19 cellular contexts compared by ENCODE assay signal in genomic region chr2:8628870-8629209, GRCh38. TPM values are rescaled to one million over a fixed set of nuclear protein-coding genes. Genes with fewer than 3 reads are reported as not detected.
DNase-seq lines count a peak whose midpoint lies in the region; ATAC-seq, FAIRE-seq and TF ChIP-seq lines count a peak whose summit lies in the region.
"Had no signal": no experiment of that assay in that cellular context is flagged by ENCODE, and none has a peak within 500 bp of the region (broad histone marks: within the 10 kb centered on the region; RNA-seq: fewer than 3 reads in every experiment).

No MANE protein-coding gene starts in this region.

- ATAC-seq in A549 (no peak), GM18867 (IDR thresholded peaks at IDR 0.05; ENCODE audit: unreplicated experiment) (peak; percentile 66), HG03378 (IDR thresholded peaks at IDR 0.05; ENCODE audit: unreplicated experiment) (peak; percentile 55), pancreas (no peak), GM18505 (IDR thresholded peaks at IDR 0.05; ENCODE audit: unreplicated experiment) (no peak), GM21381 (IDR thresholded peaks at IDR 0.05; ENCODE audit: unreplicated experiment) (no peak)
- ATAC-seq: body of pancreas had no signal

- no peak overlapping the region for H3K4me3 Mint-ChIP-seq in endodermal cell
- H3K4me3 Mint-ChIP-seq: activated naive CD4-positive, alpha-beta T cell treated with anti-CD3 and anti-CD28 coated beads, Interleukin-2, amount 50 U/mL, for 24 hours; H9 had no signal

- H3K4me1 Mint-ChIP-seq in endodermal cell, result peaks cover 40% of the 10 kb centered on the region
- H3K4me1 Mint-ChIP-seq: activated naive CD4-positive, alpha-beta T cell treated with anti-CD3 and anti-CD28 coated beads, Interleukin-2, amount 50 U/mL, for 24 hours had no signal

- H3K9me3 Mint-ChIP-seq in endodermal cell, result no peaks in the 10 kb centered on the region
- H3K9me3 Mint-ChIP-seq: activated naive CD4-positive, alpha-beta T cell treated with anti-CD3 and anti-CD28 coated beads, Interleukin-2, amount 50 U/mL, for 24 hours; H9 had no signal

- H3K9ac ChIP-seq in endodermal cell (ENCODE audit: extremely low read depth, low read length, poor library complexity, severe bottlenecking), result no peak overlapping the region

- H3K27ac ChIP-seq in A549, result peak overlapping the region; percentile 89 to 94
- H3K27ac ChIP-seq in endodermal cell (ENCODE audit: low read depth, low read length), result no peak overlapping the region
- no peak overlapping the region for H3K27ac ChIP-seq in pancreas
- H3K27ac ChIP-seq: body of pancreas, SJCRH30, skin epidermis had no signal

- FAIRE-seq in A549 (lab: Jason Lieb, UNC) (no peak), pancreas (lab: Jason Lieb, UNC) (no peak)
- FAIRE-seq: A204.1 had no signal

- H3K36me3 ChIP-seq in endodermal cell (ENCODE audit: control insufficient read depth, insufficient read depth, low read length) (no peaks in the 10 kb centered on the region), pancreas (no peaks in the 10 kb centered on the region)
- H3K36me3 ChIP-seq: SJCRH30 had no signal

- TF ChIP-seq CTCF in A549 (IDR thresholded peaks at IDR 0.05) (no peak), endodermal cell (conservative IDR thresholded peaks at IDR 0.05) (peak; percentile 15), pancreas (IDR thresholded peaks at IDR 0.05) (no peak)

- H3K4me2 ChIP-seq in A549, result peak overlapping the region; percentile 71

- no peaks in the 10 kb centered on the region for H3K36me3 Mint-ChIP-seq in endodermal cell (ENCODE audit: low read depth)
- H3K36me3 Mint-ChIP-seq: activated naive CD4-positive, alpha-beta T cell treated with anti-CD3 and anti-CD28 coated beads, Interleukin-2, amount 50 U/mL, for 24 hours had no signal

- no peak; a peak in 2 of 5 replicates for TF ChIP-seq RAD21 in A549 (conservative IDR thresholded peaks at IDR 0.05 in 1 of 2, IDR thresholded peaks at IDR 0.05 in 1 of 2)

- POLR2A ChIA-PET in A549 (lab: Yijun Ruan, JAX), result interaction anchor here (1.0 to 3.1 kb wide), 3 partner anchors 27 to 53 kb away, joined by 3 to 24 read pairs (median 3); partner anchors contain the start of gene ID2

- H3K27me3 Mint-ChIP-seq in endodermal cell (ENCODE audit: insufficient read depth), result no peaks in the 10 kb centered on the region
- H3K27me3 Mint-ChIP-seq: activated naive CD4-positive, alpha-beta T cell treated with anti-CD3 and anti-CD28 coated beads, Interleukin-2, amount 50 U/mL, for 24 hours had no signal

- H3K27ac Mint-ChIP-seq in endodermal cell, result peak overlapping the region; percentile 53
- H3K27ac Mint-ChIP-seq: activated naive CD4-positive, alpha-beta T cell treated with anti-CD3 and anti-CD28 coated beads, Interleukin-2, amount 50 U/mL, for 24 hours had no signal

- no peak for DNase-seq in A549 (ENCODE audit: low read depth in 1 of 2, low spot score in 1 of 2)
- DNase-seq in endodermal cell, result no peak
- no peak for DNase-seq in pancreas
- DNase-seq in stimulated activated CD4-positive, alpha-beta T cell treated with anti-CD3 and anti-CD28 coated beads, Interleukin-2, amount 100 ng/mL, for 48 hours, result no peak
- DNase-seq: activated CD4-positive, alpha-beta T cell treated with anti-CD3 and anti-CD28 coated beads for 4 hours; body of pancreas; GDM1; NCI-H1694; NCI-H446; SJCRH30; T1000 had no signal

- CTCF ChIA-PET in A549 (lab: Yijun Ruan, JAX), result interaction anchor here (0.6 to 2.5 kb wide), 7 partner anchors 14 to 1202 kb away, joined by 3 to 13 read pairs (median 3); partner anchors contain the start of gene ID2

- no peak for TF ChIP-seq POLR2A in A549 (IDR thresholded peaks at IDR 0.05; ENCODE audit: low read length)
- TF ChIP-seq POLR2A in GM18505 (IDR thresholded peaks at IDR 0.05; ENCODE audit: borderline replicate concordance, extremely low read depth, insufficient read depth, insufficient read length), result no peak

- TF ChIP-seq EP300 in A549 (IDR thresholded peaks at IDR 0.05), result no peak

- no peaks in the 10 kb centered on the region for H3K27me3 ChIP-seq in endodermal cell (ENCODE audit: control insufficient read depth, insufficient read depth, low read length, poor library complexity, severe bottlenecking)
- H3K27me3 ChIP-seq in pancreas, result no peaks in the 10 kb centered on the region
- H3K27me3 ChIP-seq: body of pancreas had no signal

- WGBS in A549 (ENCODE audit: missing lambda C conversion rate), result 75% methylated on average over 5 of the region's 6 CpGs
- WGBS in endodermal cell (ENCODE audit: insufficient coverage in 1 of 2, insufficient read length in 1 of 2), 2 experiments, result 94% methylated on average over 3 to 6 of the region's 6 CpGs
- WGBS in pancreas, 2 donors, result 90 to 97% methylated on average over 6 of the region's 6 CpGs

- H3K4me1 ChIP-seq in A549 (peaks cover 92% of the 10 kb centered on the region), endodermal cell (ENCODE audit: control insufficient read depth, insufficient read depth, low read length) (peaks cover 5% of the 10 kb centered on the region), pancreas (peaks cover 14 to 21% (median 18%) of the 10 kb centered on the region in 3 donors)
- H3K4me1 ChIP-seq: SJCRH30 had no signal

- H3K4me3 ChIP-seq in A549 (no peak overlapping the region), endodermal cell (ENCODE audit: low read length) (no peak overlapping the region), pancreas (no peak overlapping the region)
- H3K4me3 ChIP-seq: body of pancreas, SJCRH30, skin epidermis had no signal

- intact Hi-C loops in pancreas (cut with DNase I), result no loop called here

- H3K9me3 ChIP-seq in A549, result no peaks in the 10 kb centered on the region
- no peaks in the 10 kb centered on the region for H3K9me3 ChIP-seq in endodermal cell (ENCODE audit: control insufficient read depth, low read length)
- H3K9me3 ChIP-seq in pancreas, result no peaks in the 10 kb centered on the region
- H3K9me3 ChIP-seq: body of pancreas, SJCRH30 had no signal

TF ChIP-seq in A549, 52 proteins besides CTCF, POLR2A, EP300 and RAD21:
- TF ChIP-seq BHLHE40 (IDR thresholded peaks at IDR 0.05; ENCODE audit: low read depth, low read length) (no peak), KDM1A (IDR thresholded peaks at IDR 0.05; ENCODE audit: low read depth) (no peak), EHMT2 (IDR thresholded peaks at IDR 0.05; ENCODE audit: low read depth) (no peak)
TF ChIP-seq in A549: peak in this region for 0.

RNA-seq across cellular contexts. Expression of gene ID2, which starts 53.0 kb away (rescaled TPM):
- 177 and 228 TPM in 2 replicates for polyA plus RNA-seq in A549 (2011; rRNA removed)
- 988 and 1,180 TPM in 2 replicates for polyA plus RNA-seq in A549 (2012; cell fraction: cytosol; rRNA removed)
- 636 and 701 TPM in 2 replicates for polyA plus RNA-seq in A549 (2012; cell fraction: nucleus; rRNA removed)
- polyA plus RNA-seq in A549 (2017; fragmentation: RNase III; extraction: RNeasy Plus Mini Kit Qiagen cat#74134 plus additional on column Dnase treatment), result 87.8 to 221 TPM (median 181 TPM) in 3 replicates
- polyA minus RNA-seq in A549 (2011; rRNA and poly(A)+ RNA removed), result 112 and 167 TPM in 2 replicates
- total RNA-seq in endodermal cell, result 10 to 100 TPM; 83.5 to 91.2 TPM
- 408 TPM for polyA plus RNA-seq in endodermal cell (2013, experiment 1 of 2)
- polyA plus RNA-seq in endodermal cell (2013, experiment 2 of 2), result 340 TPM
- 10 to 100 TPM; 19.3 to 50.6 (median 23.2) TPM for total RNA-seq in pancreas
- 100 to 1,000 TPM in 1 of 2 donors, 10 to 100 TPM in 1; 53.1 to 135 TPM for polyA plus RNA-seq in pancreas

Comparison
In these comparisons a context has a peak if more than half of its experiments do, and no peak if none do; other contexts are left out.
1. ATAC-seq: peak in GM18867 (single experiment) and HG03378 (single experiment); none in A549 (0 of 2), pancreas (0 of 4), GM18505 (single experiment) and GM21381 (single experiment).
2. H3K27ac ChIP-seq: peak in A549 (2 of 2); none in endodermal cell (single experiment) and pancreas (0 of 4).